18 cellular contexts compared by ENCODE assay signal in genomic region chr7:152923711-152924110, GRCh38.
DNase-seq lines count a peak whose midpoint lies in the region; ATAC-seq, FAIRE-seq and TF ChIP-seq lines count a peak whose summit lies in the region.
"Had no signal": no experiment of that assay in that cellular context is flagged by ENCODE, and none has a peak within 500 bp of the region (broad histone marks: within the 10 kb centered on the region; RNA-seq: fewer than 3 reads in every experiment).

No MANE protein-coding gene starts in this region.

- TF ChIP-seq CTCF in H1 (IDR thresholded peaks at IDR 0.05; ENCODE audit: control extremely low read depth in 1 of 3, insufficient read depth in 1 of 3, low read depth in 1 of 3, low read length in 3 of 3), result no peak
- no peak for TF ChIP-seq CTCF in neural crest cell (conservative IDR thresholded peaks at IDR 0.05)
- no peak for TF ChIP-seq CTCF in type B pancreatic cell (conservative IDR thresholded peaks at IDR 0.05)
- TF ChIP-seq CTCF in PC-9 (conservative IDR thresholded peaks at IDR 0.05), result no peak

- no peak overlapping the region for H3K27ac ChIP-seq in H1 (ENCODE audit: low read depth, low read length)
- H3K27ac ChIP-seq in PC-9, result no peak overlapping the region
- H3K27ac ChIP-seq: BLaER1 had no signal

- H4K5ac ChIP-seq in H1 (ENCODE audit: insufficient read length, low read depth, low read length), result no peak overlapping the region

- H3K18ac ChIP-seq in H1 (ENCODE audit: extremely low read depth, low read length), result no peak overlapping the region

- POLR2A ChIA-PET in H1 (lab: Charles Lee; ENCODE audit: partially characterized antibody), result interaction anchor here (1.1 to 1.6 kb wide), 2 partner anchors 11 to 14 kb away, joined by 3 to 5 read pairs; no protein-coding TSS in a partner anchor
- POLR2A ChIA-PET in PC-9 (lab: Charles Lee; ENCODE audit: unreplicated experiment), result no interaction called here

- no peak overlapping the region for H4K91ac ChIP-seq in H1 (replicated peaks; ENCODE audit: insufficient read length, low read length)

- no peaks in the 10 kb centered on the region for H3K79me2 ChIP-seq in H1 (ENCODE audit: control insufficient read depth in 1 of 2, insufficient read depth in 2 of 2, low read length in 2 of 2)
- H3K79me2 ChIP-seq in PC-9 (ENCODE audit: low read depth), result no peaks in the 10 kb centered on the region

- peaks cover 0 to 25% (median 19%) of the 10 kb centered on the region in 4 experiments; a peak in 6 of 7 replicates for H3K27me3 ChIP-seq in H1 (replicated peaks in 1 of 4; ENCODE audit: control insufficient read depth in 3 of 4, extremely low read depth in 1 of 4, insufficient read depth in 3 of 4, low read length in 3 of 4)
- peaks cover 74% of the 10 kb centered on the region for H3K27me3 ChIP-seq in PC-9 (ENCODE audit: insufficient read depth, low read depth)
- H3K27me3 ChIP-seq: BLaER1 had no signal

- ATAC-seq in activated CD8-positive, alpha-beta memory T cell treated with anti-CD3 and anti-CD28 coated beads, Interleukin-2, amount 10 ng/mL, durations not matched to agents 7 days and 5 days, result no peak
- ATAC-seq in HG02759 (IDR thresholded peaks at IDR 0.05; ENCODE audit: unreplicated experiment), result no peak
- ATAC-seq in GM19324 (IDR thresholded peaks at IDR 0.05; ENCODE audit: low FRiP score, unreplicated experiment), result no peak

- H3K4me1 ChIP-seq in H1 (replicated peaks in 1 of 4; ENCODE audit: control insufficient read depth in 3 of 4, insufficient read depth in 4 of 4, low read length in 3 of 4), result peaks cover 0 to 7% (median 3%) of the 10 kb centered on the region in 4 experiments; a peak in 4 of 7 replicates
- H3K4me1 ChIP-seq in PC-9 (replicated peaks; ENCODE audit: insufficient read depth), result no peaks in the 10 kb centered on the region
- H3K4me1 ChIP-seq: BLaER1 had no signal

- intact Hi-C loops in PC-9 (cut with micrococcal nuclease; ENCODE audit: unreplicated experiment), result no loop called here

- no peaks in the 10 kb centered on the region for H3K9me3 Mint-ChIP-seq in activated CD8-positive, alpha-beta memory T cell treated with anti-CD3 and anti-CD28 coated beads, Interleukin-2, amount 10 ng/mL, durations not matched to agents 7 days and 5 days (ENCODE audit: low read depth)
- H3K9me3 Mint-ChIP-seq in neural crest cell, result peaks cover 5% of the 10 kb centered on the region
- H3K9me3 Mint-ChIP-seq in type B pancreatic cell, result peaks cover 5% of the 10 kb centered on the region

- peaks cover 11% of the 10 kb centered on the region; the same call in 1 of the 2 replicates for H3K23me2 ChIP-seq in H1 (ENCODE audit: low read depth, low read length)

- no peak for TF ChIP-seq POLR2A in H1 (IDR thresholded peaks at IDR 0.05; ENCODE audit: control extremely low read depth in 1 of 2, low read depth in 2 of 2, low read length in 2 of 2)

- no peaks in the 10 kb centered on the region for H4K20me1 ChIP-seq in H1 (replicated peaks in 1 of 2; ENCODE audit: control insufficient read depth in 1 of 2, insufficient read depth in 2 of 2, low read length in 2 of 2)
- no peaks in the 10 kb centered on the region; the same call in 1 of the 2 replicates for H4K20me1 ChIP-seq in PC-9 (ENCODE audit: insufficient read depth)
- H4K20me1 ChIP-seq: BLaER1 had no signal

- H3K4me3 ChIP-seq in H1 (ENCODE audit: extremely low read depth in 1 of 4, insufficient read depth in 2 of 4, low read depth in 3 of 4, low read length in 4 of 4), result no peak overlapping the region
- H3K4me3 ChIP-seq in PC-9, result no peak overlapping the region
- H3K4me3 ChIP-seq: BLaER1 had no signal

- H3K27me3 Mint-ChIP-seq in activated CD8-positive, alpha-beta memory T cell treated with anti-CD3 and anti-CD28 coated beads, Interleukin-2, amount 10 ng/mL, durations not matched to agents 7 days and 5 days, result peaks cover 24% of the 10 kb centered on the region
- peaks cover 11% of the 10 kb centered on the region for H3K27me3 Mint-ChIP-seq in neural crest cell (ENCODE audit: low read depth)
- H3K27me3 Mint-ChIP-seq in type B pancreatic cell, result peaks cover 62% of the 10 kb centered on the region

- H3K23ac ChIP-seq in H1 (ENCODE audit: insufficient read length), result no peak overlapping the region

- H3K36me3 ChIP-seq in H1 (ENCODE audit: control insufficient read depth in 2 of 4, insufficient read depth in 4 of 4, low read length in 3 of 4) (no peaks in the 10 kb centered on the region), PC-9 (ENCODE audit: low read depth) (no peaks in the 10 kb centered on the region)
- H3K36me3 ChIP-seq: BLaER1 had no signal

- H3K9me3 ChIP-seq in H1 (ENCODE audit: insufficient read depth in 2 of 2, low read depth in 1 of 2, low read length in 1 of 2), result peaks cover 3 to 5% of the 10 kb centered on the region in 2 experiments; a peak in 1 of 4 replicates
- no peaks in the 10 kb centered on the region; the same call in 1 of the 2 replicates for H3K9me3 ChIP-seq in PC-9 (ENCODE audit: insufficient read depth, low read depth)

- 0 out of 2 replicates have a peak overlapping the region, but pooled peaks have one; percentile 5 for H2BK15ac ChIP-seq in H1 (ENCODE audit: low read length)

- H3K14ac ChIP-seq in H1 (ENCODE audit: insufficient read length), result no peak overlapping the region

- H3K4me3 Mint-ChIP-seq in activated CD8-positive, alpha-beta memory T cell treated with anti-CD3 and anti-CD28 coated beads, Interleukin-2, amount 10 ng/mL, durations not matched to agents 7 days and 5 days, result no peak overlapping the region
- H3K4me3 Mint-ChIP-seq in neural crest cell (peak overlapping the region; percentile 75), type B pancreatic cell (peak overlapping the region; percentile 26)
- H3K4me3 Mint-ChIP-seq: CD4-positive, alpha-beta memory T cell had no signal

- H3K27ac Mint-ChIP-seq in activated CD8-positive, alpha-beta memory T cell treated with anti-CD3 and anti-CD28 coated beads, Interleukin-2, amount 10 ng/mL, durations not matched to agents 7 days and 5 days, result no peak overlapping the region
- H3K27ac Mint-ChIP-seq in neural crest cell (ENCODE audit: unreplicated experiment), result no peak overlapping the region
- no peak overlapping the region for H3K27ac Mint-ChIP-seq in type B pancreatic cell
- H3K27ac Mint-ChIP-seq: CD4-positive, alpha-beta memory T cell had no signal

- no peak overlapping the region for H3K9ac ChIP-seq in H1 (replicated peaks in 1 of 4; ENCODE audit: extremely low read depth in 1 of 4, low read depth in 3 of 4, low read length in 3 of 4)
- H3K9ac ChIP-seq: BLaER1 had no signal

- CTCF ChIA-PET in activated CD8-positive, alpha-beta memory T cell treated with anti-CD3 and anti-CD28 coated beads, Interleukin-2, amount 10 ng/mL, durations not matched to agents 7 days and 5 days (lab: Charles Lee), result no interaction called here
- CTCF ChIA-PET in H1 (lab: Charles Lee; ENCODE audit: partially characterized antibody), result interaction anchor here (0.8 to 4.5 kb wide), 8 partner anchors 8 to 40 kb away, joined by 3 to 28 read pairs (median 6); no protein-coding TSS in a partner anchor
- CTCF ChIA-PET in PC-9 (lab: Charles Lee), result no interaction called here

- TF ChIP-seq EP300 in H1 (IDR thresholded peaks at IDR 0.05; ENCODE audit: borderline replicate concordance in 1 of 2, low read depth in 2 of 2, low read length in 2 of 2), result no peak

- H3K4me1 Mint-ChIP-seq in activated CD8-positive, alpha-beta memory T cell treated with anti-CD3 and anti-CD28 coated beads, Interleukin-2, amount 10 ng/mL, durations not matched to agents 7 days and 5 days, result no peaks in the 10 kb centered on the region
- H3K4me1 Mint-ChIP-seq in neural crest cell (peaks cover 18% of the 10 kb centered on the region), type B pancreatic cell (ENCODE audit: unreplicated experiment) (peaks cover 5% of the 10 kb centered on the region)
- H3K4me1 Mint-ChIP-seq: CD14-positive monocyte had no signal

- peak; percentile 38 for DNase-seq in activated CD8-positive, alpha-beta memory T cell treated with anti-CD3 and anti-CD28 coated beads for 24 hours
- DNase-seq in activated CD8-positive, alpha-beta memory T cell treated with anti-CD3 and anti-CD28 coated beads, Interleukin-2, amount 10 ng/mL, durations not matched to agents 7 days and 5 days, result no peak
- no peak for DNase-seq in H1 (ENCODE audit: low read depth in 1 of 2, low spot score in 2 of 2)
- no peak for DNase-seq in neural crest cell (ENCODE audit: low read depth, low spot score)
- DNase-seq in type B pancreatic cell (ENCODE audit: extremely low spot score, unreplicated experiment), result no peak
- no peak for DNase-seq in PC-9
- DNase-seq: 8988T; CD4-positive, alpha-beta memory T cell; DMS79 treated with DMSO at 0.1 percent for 48 hours; GF-D8; HCEC 1CT; IMR-90 had no signal

- H4K8ac ChIP-seq in H1 (ENCODE audit: extremely low read depth, insufficient read depth, low read length), result no peak overlapping the region

- no peaks in the 10 kb centered on the region for H3K79me1 ChIP-seq in H1 (ENCODE audit: low read depth, low read length)

- H2BK12ac ChIP-seq in H1 (ENCODE audit: low read depth, low read length), result no peak overlapping the region

- BruUV-seq in PC-9 (replicated peaks; lab: Mats Ljungman, UMichigan), result no TSS peak

- H3K56ac ChIP-seq in H1 (replicated peaks; ENCODE audit: insufficient read length, low read depth, low read length), result no peak overlapping the region

- H3F3A ChIP-seq in PC-9 (ENCODE audit: insufficient read depth, low read depth), result no peaks in the 10 kb centered on the region

- no peaks in the 10 kb centered on the region for H3K36me3 Mint-ChIP-seq in activated CD8-positive, alpha-beta memory T cell treated with anti-CD3 and anti-CD28 coated beads, Interleukin-2, amount 10 ng/mL, durations not matched to agents 7 days and 5 days
- H3K36me3 Mint-ChIP-seq in neural crest cell (ENCODE audit: low read depth) (no peaks in the 10 kb centered on the region), type B pancreatic cell (peaks cover 3% of the 10 kb centered on the region)
- H3K36me3 Mint-ChIP-seq: CD14-positive monocyte had no signal

- H2AFZ ChIP-seq in H1 (ENCODE audit: low read length), result no peak overlapping the region
- no peak overlapping the region for H2AFZ ChIP-seq in PC-9

- WGBS in H1 (ENCODE audit: extremely low coverage in 1 of 2, insufficient coverage in 1 of 2, insufficient read length in 1 of 2, insufficient replicate concordance in 2 of 2, low coverage in 1 of 2, low lambda C conversion rate in 2 of 2, missing lambda C conversion rate in 1 of 2), 2 experiments, result 85% methylated on average over 12 of the region's 12 CpGs; no CpG with 5 or more reads in 1 of the 2 experiments

- H2BK20ac ChIP-seq in H1 (ENCODE audit: low read length), result 0 out of 2 replicates have a peak overlapping the region, but pooled peaks have one; percentile 61

- H2BK120ac ChIP-seq in H1 (replicated peaks; ENCODE audit: low read depth, low read length), result no peak overlapping the region

- H3K4me2 ChIP-seq in H1 (ENCODE audit: insufficient read depth in 1 of 2, low read depth in 2 of 2, low read length in 2 of 2) (no peak overlapping the region; a peak in 1 of 4 replicates), PC-9 (no peak overlapping the region)
- H3K4me2 ChIP-seq: BLaER1 had no signal

- no peak for TF ChIP-seq RAD21 in H1 (IDR thresholded peaks at IDR 0.05 in 1 of 2, conservative IDR thresholded peaks at IDR 0.05 in 1 of 2; ENCODE audit: low read depth in 2 of 2, low read length in 2 of 2)

- H3K9me2 ChIP-seq in PC-9 (ENCODE audit: insufficient read depth), result no peaks in the 10 kb centered on the region

- H3K4ac ChIP-seq in H1 (replicated peaks; ENCODE audit: insufficient read length, low read depth, low read length), result no peak overlapping the region

- H2AK5ac ChIP-seq in H1 (ENCODE audit: low read depth, low read length), result no peak overlapping the region

- FAIRE-seq in H1 (lab: Jason Lieb, UNC), result no peak
- FAIRE-seq: H54, HTR-8/SVneo had no signal

- H2BK5ac ChIP-seq in H1 (ENCODE audit: low read depth, low read length), result no peak overlapping the region
